9 cellular contexts compared by ENCODE assay signal in the genomic region with DNA sequence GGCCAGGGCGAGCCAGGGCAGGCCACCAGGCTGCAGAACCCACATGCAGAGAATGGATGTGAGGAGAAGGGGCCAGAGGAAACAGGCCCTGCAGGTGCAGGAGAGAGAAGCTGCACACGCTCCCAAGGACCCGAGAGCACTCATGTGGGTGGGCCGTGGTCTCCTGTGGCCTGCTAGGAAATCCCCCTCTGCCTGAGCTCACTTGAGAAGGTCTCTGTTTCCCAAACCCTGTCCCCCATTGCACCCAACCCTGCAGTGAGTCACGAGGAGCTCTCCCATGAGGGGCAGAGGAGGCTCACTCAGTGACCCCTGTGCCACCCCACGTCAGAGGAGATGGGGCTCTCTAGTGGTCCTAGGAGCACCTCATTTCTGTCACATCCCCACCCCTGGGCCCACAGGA.
DNase-seq lines count a peak whose midpoint lies in the region; ATAC-seq, FAIRE-seq and TF ChIP-seq lines count a peak whose summit lies in the region.
"Had no signal": no experiment of that assay in that cellular context is flagged by ENCODE, and none has a peak within 500 bp of the region (broad histone marks: within the 10 kb centered on the region; RNA-seq: fewer than 3 reads in every experiment).

No MANE protein-coding gene starts in this region.

- no peaks in the 10 kb centered on the region for H3K27me3 ChIP-seq in GM12878 (replicated peaks in 1 of 2; ENCODE audit: control insufficient read depth in 2 of 2, insufficient read depth in 2 of 2, low read length in 1 of 2)

- peaks cover 52% of the 10 kb centered on the region for H3K4me1 ChIP-seq in GM12878 (ENCODE audit: control insufficient read depth, insufficient read depth, low read length)

- CTCF ChIA-PET in RWPE1 (lab: Yijun Ruan, JAX): interaction anchor here (1.8 kb wide), 1 partner anchor 51 kb away, joined by 8 read pairs; no protein-coding TSS in a partner anchor
- CTCF ChIA-PET in GM12878 (lab: Yijun Ruan, JAX): interaction anchor here (1.0 to 12.7 kb wide), 15 partner anchors 17 to 309 kb away, joined by 3 to 336 read pairs (median 6); no protein-coding TSS in a partner anchor

- no peaks in the 10 kb centered on the region for H4K20me1 ChIP-seq in GM12878 (ENCODE audit: control insufficient read depth, insufficient read depth)

- POLR2A ChIA-PET in RWPE1 (lab: Yijun Ruan, JAX; ENCODE audit: low non-redundant PET) (no interaction called here), GM12878 (lab: Charles Lee) (interaction anchor here (0.7 to 4.8 kb wide), 15 partner anchors 21 to 232 kb away, joined by 3 to 32 read pairs (median 3); no protein-coding TSS in a partner anchor)

- H3K9me3 Mint-ChIP-seq in stimulated activated effector memory CD8-positive, alpha-beta T cell treated with anti-CD3 and anti-CD28 coated beads, Interleukin-12 subunit alpha, Interleukin-12 subunit beta, amount 100 ng/mL, for 72 hours: no peaks in the 10 kb centered on the region

- WGBS in GM12878 (ENCODE audit: insufficient coverage, insufficient replicate concordance, low lambda C conversion rate, missing lambda C conversion rate): 7% methylated on average over 6 of the region's 6 CpGs

- BruUV-seq in GM12878 (replicated peaks; lab: Mats Ljungman, UMichigan): no TSS peak

- peak overlapping the region; percentile 88; the same call in 1 of the 2 replicates for H3K27ac ChIP-seq in RWPE1
- peak overlapping the region; percentile 60 for H3K27ac ChIP-seq in GM12878 (ENCODE audit: control insufficient read depth, insufficient read depth)

- TF ChIP-seq POLR2A in GM12878 (IDR thresholded peaks at IDR 0.05; ENCODE audit: low read depth, low read length): 0 out of 2 replicates have a peak, but pooled peaks have one; percentile 30

- DNase-seq in GM19238 (ENCODE audit: insufficient read length, low spot score) (peak; percentile 33), RWPE1 (ENCODE audit: low spot score) (no peak), GM12878 (ENCODE audit: low read depth, low spot score) (no peak)
- peak in 1 of 2 donors; percentile 79 for DNase-seq in stimulated activated effector memory CD8-positive, alpha-beta T cell treated with anti-CD3 and anti-CD28 coated beads, Interleukin-12 subunit alpha, Interleukin-12 subunit beta, amount 100 ng/mL, for 72 hours (ENCODE audit: low spot score in 2 of 2)
- DNase-seq: EL, occipital lobe had no signal

- TF ChIP-seq CTCF in RWPE1 (conservative IDR thresholded peaks at IDR 0.05; ENCODE audit: low read depth) (no peak), GM12878 (IDR thresholded peaks at IDR 0.05 in 2 of 3, conservative IDR thresholded peaks at IDR 0.05 in 1 of 3; ENCODE audit: control insufficient read depth in 2 of 3, extremely low read depth in 1 of 3, insufficient read depth in 1 of 3, low read depth in 3 of 3, low read length in 3 of 3) (no peak)

- peak overlapping the region; percentile 3; the same call in 1 of the 2 replicates for H2AFZ ChIP-seq in GM12878 (ENCODE audit: control insufficient read depth, low read depth, low read length)

- H3K9ac ChIP-seq in GM12878 (ENCODE audit: control insufficient read depth, insufficient read depth, low read length): no peak overlapping the region

- peak overlapping the region; percentile 79 for H3K4me3 Mint-ChIP-seq in stimulated activated effector memory CD8-positive, alpha-beta T cell treated with anti-CD3 and anti-CD28 coated beads, Interleukin-12 subunit alpha, Interleukin-12 subunit beta, amount 100 ng/mL, for 72 hours

- in situ Hi-C loops in GM12878 (cut with MboI): loop anchor here (5.0 kb wide), 2 partner anchors 50 to 235 kb away; no protein-coding TSS in a partner anchor

- FAIRE-seq in GM12878 (lab: Jason Lieb, UNC): peak; percentile 62

- H3K79me2 ChIP-seq in GM12878 (ENCODE audit: control insufficient read depth, insufficient read depth, low read length): no peaks in the 10 kb centered on the region

- ATAC-seq in GM12878 (peak; percentile 16), GM19035 (IDR thresholded peaks at IDR 0.05; ENCODE audit: unreplicated experiment) (no peak), HG03045 (IDR thresholded peaks at IDR 0.05; ENCODE audit: unreplicated experiment) (no peak), GM21786 (IDR thresholded peaks at IDR 0.05; ENCODE audit: unreplicated experiment) (no peak)
- ATAC-seq in stimulated activated effector memory CD8-positive, alpha-beta T cell treated with anti-CD3 and anti-CD28 coated beads, Interleukin-12 subunit alpha, Interleukin-12 subunit beta, amount 100 ng/mL, for 72 hours: peak; percentile 0

- H3K36me3 Mint-ChIP-seq in stimulated activated effector memory CD8-positive, alpha-beta T cell treated with anti-CD3 and anti-CD28 coated beads, Interleukin-12 subunit alpha, Interleukin-12 subunit beta, amount 100 ng/mL, for 72 hours: peaks cover 21% of the 10 kb centered on the region

- H3K4me2 ChIP-seq in GM12878 (ENCODE audit: control insufficient read depth, insufficient read depth): peak overlapping the region; percentile 21

- intact Hi-C loops in GM12878 (cut with micrococcal nuclease; ENCODE audit: unreplicated experiment): loop anchor here (5.0 kb wide), 3 partner anchors 35 to 210 kb away; no protein-coding TSS in a partner anchor

- SMC1A ChIA-PET in GM12878 (lab: Charles Lee; ENCODE audit: uncharacterized antibody, unreplicated experiment): interaction anchor here (0.6 to 7.7 kb wide), 24 partner anchors 10 to 636 kb away, joined by 3 to 166 read pairs (median 4); no protein-coding TSS in a partner anchor

- no peak for TF ChIP-seq RAD21 in GM12878 (IDR thresholded peaks at IDR 0.05; ENCODE audit: insufficient read depth, low read depth, low read length)

- RAD21 ChIA-PET in GM12878 (lab: Charles Lee; ENCODE audit: unreplicated experiment): interaction anchor here (0.8 to 10.1 kb wide), 21 partner anchors 11 to 237 kb away, joined by 3 to 213 read pairs (median 5); no protein-coding TSS in a partner anchor

- peak in 1 of 2 experiments; percentile 65; a peak in 1 of 4 replicates for TF ChIP-seq EP300 in GM12878 (IDR thresholded peaks at IDR 0.05; ENCODE audit: borderline replicate concordance in 1 of 2, control insufficient read depth in 1 of 2, low read depth in 2 of 2, low read length in 2 of 2)

- H3K4me3 ChIP-seq in GM12878: no peak overlapping the region

- peak overlapping the region; percentile 99 for H3K27ac Mint-ChIP-seq in stimulated activated effector memory CD8-positive, alpha-beta T cell treated with anti-CD3 and anti-CD28 coated beads, Interleukin-12 subunit alpha, Interleukin-12 subunit beta, amount 100 ng/mL, for 72 hours

- H3K9me3 ChIP-seq in GM12878 (replicated peaks; ENCODE audit: control insufficient read depth, insufficient read depth, low read length): no peaks in the 10 kb centered on the region

- H3K4me1 Mint-ChIP-seq in stimulated activated effector memory CD8-positive, alpha-beta T cell treated with anti-CD3 and anti-CD28 coated beads, Interleukin-12 subunit alpha, Interleukin-12 subunit beta, amount 100 ng/mL, for 72 hours: peaks cover 86% of the 10 kb centered on the region

- H3K36me3 ChIP-seq in GM12878 (ENCODE audit: control insufficient read depth in 2 of 2, insufficient read depth in 2 of 2, low read length in 1 of 2): no peaks in the 10 kb centered on the region

TF ChIP-seq in GM12878, 131 proteins besides CTCF, POLR2A, EP300 and RAD21 (continues in another document):
- TF ChIP-seq WRNIP1 (IDR thresholded peaks at IDR 0.05; ENCODE audit: borderline replicate concordance, low read depth, low read length): no peak
- TF ChIP-seq, protein P1, sequence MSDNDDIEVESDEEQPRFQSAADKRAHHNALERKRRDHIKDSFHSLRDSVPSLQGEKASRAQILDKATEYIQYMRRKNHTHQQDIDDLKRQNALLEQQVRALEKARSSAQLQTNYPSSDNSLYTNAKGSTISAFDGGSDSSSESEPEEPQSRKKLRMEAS (IDR thresholded peaks at IDR 0.05; ENCODE audit: low read depth, low read length): no peak
- TF ChIP-seq SUPT20H (IDR thresholded peaks at IDR 0.05; ENCODE audit: borderline replicate concordance, control insufficient read depth, low read depth, low read length): no peak
- no peak for TF ChIP-seq EZH2 (IDR thresholded peaks at IDR 0.05; ENCODE audit: borderline replicate concordance, control insufficient read depth, low read depth, low read length)
- TF ChIP-seq TARDBP (IDR thresholded peaks at IDR 0.05; ENCODE audit: borderline replicate concordance): 0 out of 2 replicates have a peak, but pooled peaks have one; percentile 17
- TF ChIP-seq, protein P2, sequence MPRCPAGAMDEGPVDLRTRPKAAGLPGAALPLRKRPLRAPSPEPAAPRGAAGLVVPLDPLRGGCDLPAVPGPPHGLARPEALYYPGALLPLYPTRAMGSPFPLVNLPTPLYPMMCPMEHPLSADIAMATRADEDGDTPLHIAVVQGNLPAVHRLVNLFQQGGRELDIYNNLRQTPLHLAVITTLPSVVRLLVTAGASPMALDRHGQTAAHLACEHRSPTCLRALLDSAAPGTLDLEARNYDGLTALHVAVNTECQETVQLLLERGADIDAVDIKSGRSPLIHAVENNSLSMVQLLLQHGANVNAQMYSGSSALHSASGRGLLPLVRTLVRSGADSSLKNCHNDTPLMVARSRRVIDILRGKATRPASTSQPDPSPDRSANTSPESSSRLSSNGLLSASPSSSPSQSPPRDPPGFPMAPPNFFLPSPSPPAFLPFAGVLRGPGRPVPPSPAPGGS (IDR thresholded peaks at IDR 0.05; ENCODE audit: borderline replicate concordance, insufficient read depth, low read depth, low read length, poor library complexity, severe bottlenecking): no peak
- TF ChIP-seq NRF1 (conservative IDR thresholded peaks at IDR 0.05; ENCODE audit: low read depth, low read length): no peak
- no peak for TF ChIP-seq SIX5 (IDR thresholded peaks at IDR 0.05; ENCODE audit: low read depth, low read length, severe bottlenecking)
- TF ChIP-seq MXI1 (IDR thresholded peaks at IDR 0.05; ENCODE audit: low read depth, low read length): 0 out of 2 replicates have a peak, but pooled peaks have one; percentile 13
- TF ChIP-seq, protein P3, sequence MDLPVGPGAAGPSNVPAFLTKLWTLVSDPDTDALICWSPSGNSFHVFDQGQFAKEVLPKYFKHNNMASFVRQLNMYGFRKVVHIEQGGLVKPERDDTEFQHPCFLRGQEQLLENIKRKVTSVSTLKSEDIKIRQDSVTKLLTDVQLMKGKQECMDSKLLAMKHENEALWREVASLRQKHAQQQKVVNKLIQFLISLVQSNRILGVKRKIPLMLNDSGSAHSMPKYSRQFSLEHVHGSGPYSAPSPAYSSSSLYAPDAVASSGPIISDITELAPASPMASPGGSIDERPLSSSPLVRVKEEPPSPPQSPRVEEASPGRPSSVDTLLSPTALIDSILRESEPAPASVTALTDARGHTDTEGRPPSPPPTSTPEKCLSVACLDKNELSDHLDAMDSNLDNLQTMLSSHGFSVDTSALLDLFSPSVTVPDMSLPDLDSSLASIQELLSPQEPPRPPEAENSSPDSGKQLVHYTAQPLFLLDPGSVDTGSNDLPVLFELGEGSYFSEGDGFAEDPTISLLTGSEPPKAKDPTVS (IDR thresholded peaks at IDR 0.05; ENCODE audit: low read depth, low read length): no peak
- TF ChIP-seq NR2F1 (conservative IDR thresholded peaks at IDR 0.05): peak; percentile 70; the same call in 1 of the 2 replicates
- TF ChIP-seq IRF4 (IDR thresholded peaks at IDR 0.05; ENCODE audit: low read depth, low read length): 0 out of 2 replicates have a peak, but pooled peaks have one; percentile 44

Comparison
In these comparisons a context has a peak if more than half of its experiments do, and no peak if none do; other contexts are left out.
1. ATAC-seq: peak in GM12878 (single experiment) and stimulated activated effector memory CD8-positive, alpha-beta T cell treated with anti-CD3 and anti-CD28 coated beads, Interleukin-12 subunit alpha, Interleukin-12 subunit beta, amount 100 ng/mL, for 72 hours (single experiment); none in GM19035 (single experiment), HG03045 (single experiment) and GM21786 (single experiment).